Comparison of ENCODE assay signal across 21 cellular contexts in genomic region chr2:127662937-127663565, GRCh38. TPM values are rescaled to one million over a fixed set of nuclear protein-coding genes. Genes with fewer than 3 reads are reported as not detected.
A peak's percentile ranks its signal among the peaks of the same experiment; 100 is the strongest.
DNase-seq lines count a peak whose midpoint lies in the region; ATAC-seq and TF ChIP-seq lines count a peak whose summit lies in the region.
"Had no signal": no experiment of that assay in that cellular context is flagged by ENCODE, and none has a peak within 500 bp of the region (broad histone marks: within the 10 kb centered on the region; RNA-seq: fewer than 3 reads in every experiment).

No MANE protein-coding gene starts in this region.

- H3K4me3 ChIP-seq in ascending aorta (peak overlapping the region; percentile 3 to 60), heart left ventricle (peak overlapping the region in 9 of 12 donors; percentile 8 to 52 (median 43)), tibial artery (peak overlapping the region; percentile 44 to 52), body of pancreas (no peak overlapping the region)
- H3K4me3 ChIP-seq: MG63 had no signal

- H3K4me1 ChIP-seq in ascending aorta (peaks cover 43 to 77% of the 10 kb centered on the region in 2 donors), heart left ventricle (peaks cover 13 to 98% (median 83%) of the 10 kb centered on the region in 12 donors), tibial artery (peaks cover 0 to 98% (median 80%) of the 10 kb centered on the region in 4 donors), body of pancreas (peaks cover 4% of the 10 kb centered on the region)

- no peak overlapping the region for H3K27ac Mint-ChIP-seq in nephron progenitor cell
- H3K27ac Mint-ChIP-seq: activated B cell treated with CpG ODN at 0.5 μM for 24 hours, brain, T-cell had no signal

- peak overlapping the region; percentile 58 to 73 for H3K27ac ChIP-seq in ascending aorta
- peak overlapping the region; percentile 82 to 98 (median 88) for H3K27ac ChIP-seq in heart left ventricle
- H3K27ac ChIP-seq in tibial artery = peak overlapping the region; percentile 81 to 95
- peak overlapping the region in 2 of 4 donors; percentile 24 to 28 for H3K27ac ChIP-seq in body of pancreas

- TF ChIP-seq POLR2A in heart left ventricle (IDR thresholded peaks at IDR 0.05) = no peak
- no peak for TF ChIP-seq POLR2A in body of pancreas (IDR thresholded peaks at IDR 0.05)

- peaks cover 32% of the 10 kb centered on the region for H3K4me1 Mint-ChIP-seq in nephron progenitor cell
- H3K4me1 Mint-ChIP-seq: brain had no signal

- H3K9me3 Mint-ChIP-seq in nephron progenitor cell = peaks cover 6% of the 10 kb centered on the region
- H3K9me3 Mint-ChIP-seq: activated B cell treated with CpG ODN at 0.5 μM for 24 hours, T-cell had no signal

- DNase-seq in ascending aorta (ENCODE audit: low spot score in 2 of 2) (peak in 1 of 2 donors; percentile 62), heart left ventricle (peak in 4 of 5 donors; percentile 18 to 58 (median 29)), nephron progenitor cell (peak; percentile 2), tibial artery (peak; percentile 19 to 64), NCI-H1105 (lab: John Stamatoyannopoulos, UW) (no peak), NOMO-1 treated with dmso at 0.1 percent for 144 hours (lab: John Stamatoyannopoulos, UW; ENCODE audit: unreplicated experiment) (no peak), body of pancreas (no peak), HuH-7 (ENCODE audit: low spot score) (no peak)
- DNase-seq: activated B cell treated with CpG ODN at 0.5 μM for 24 hours; activated naive CD4-positive, alpha-beta T cell treated with Interleukin-2 at 50 U/mL for 16 hours; AML-193; MG63; NCI-H2029; NCI-H526 treated with DMSO at 0.1 percent for 48 hours; stimulated activated CD4-positive, alpha-beta T cell treated with anti-CD3 and anti-CD28 coated beads, Interleukin-4, amount 100 ng/mL, for 24 hours had no signal

- peaks cover 0 to 3% of the 10 kb centered on the region in 2 donors for H3K36me3 ChIP-seq in ascending aorta
- H3K36me3 ChIP-seq in heart left ventricle = peaks cover 0 to 12% (median 4%) of the 10 kb centered on the region in 9 donors
- H3K36me3 ChIP-seq in tibial artery = peaks cover 0 to 8% (median 0%) of the 10 kb centered on the region in 3 donors
- H3K36me3 ChIP-seq in body of pancreas (replicated peaks in 1 of 2; ENCODE audit: insufficient read depth in 1 of 2, low read depth in 2 of 2) = no peaks in the 10 kb centered on the region
- H3K36me3 ChIP-seq: MG63 had no signal

- peaks cover 64% of the 10 kb centered on the region for H3K27me3 Mint-ChIP-seq in nephron progenitor cell (ENCODE audit: low read depth, poor library complexity)

- 40 to 46% (median 43%) methylated on average over 7 to 9 of the region's 9 CpGs for WGBS in heart left ventricle, 4 donors
- WGBS in body of pancreas, 2 donors = 88 to 89% methylated on average over 9 of the region's 9 CpGs

- no peaks in the 10 kb centered on the region for H3K27me3 ChIP-seq in ascending aorta
- H3K27me3 ChIP-seq in heart left ventricle = peaks cover 0 to 30% (median 0%) of the 10 kb centered on the region in 9 donors
- no peaks in the 10 kb centered on the region for H3K27me3 ChIP-seq in tibial artery
- peaks cover 0 to 12% of the 10 kb centered on the region in 2 donors for H3K27me3 ChIP-seq in body of pancreas
- H3K27me3 ChIP-seq: MG63 had no signal

- no peaks in the 10 kb centered on the region for H3K36me3 Mint-ChIP-seq in nephron progenitor cell (ENCODE audit: low read depth)
- H3K36me3 Mint-ChIP-seq: brain, T-cell had no signal

- TF ChIP-seq CTCF in ascending aorta (IDR thresholded peaks at IDR 0.05) = no peak
- no peak for TF ChIP-seq CTCF in heart left ventricle (IDR thresholded peaks at IDR 0.05)
- no peak for TF ChIP-seq CTCF in nephron progenitor cell (IDR thresholded peaks at IDR 0.05)
- TF ChIP-seq CTCF in tibial artery (IDR thresholded peaks at IDR 0.05) = no peak
- no peak for TF ChIP-seq CTCF in body of pancreas (IDR thresholded peaks at IDR 0.05)

- no peaks in the 10 kb centered on the region for H3K9me3 ChIP-seq in ascending aorta
- H3K9me3 ChIP-seq in heart left ventricle = peaks cover 0 to 7% (median 0%) of the 10 kb centered on the region in 12 donors
- no peaks in the 10 kb centered on the region for H3K9me3 ChIP-seq in tibial artery
- no peaks in the 10 kb centered on the region for H3K9me3 ChIP-seq in body of pancreas

- intact Hi-C loops in ascending aorta (cut with DNase I) = no loop called here
- intact Hi-C loops in heart left ventricle (cut with DNase I) = no loop called here
- intact Hi-C loops in tibial artery (cut with DNase I; ENCODE audit: low total_unique reads) = no loop called here
- intact Hi-C loops in body of pancreas (cut with DNase I) = no loop called here

- ATAC-seq in heart left ventricle = peak in 1 of 4 donors; percentile 27
- no peak for ATAC-seq in body of pancreas
- ATAC-seq: Panc1, T-cell had no signal

- H3K4me3 Mint-ChIP-seq in nephron progenitor cell = no peak overlapping the region
- H3K4me3 Mint-ChIP-seq: activated B cell treated with CpG ODN at 0.5 μM for 24 hours, brain, T-cell had no signal

RNA-seq across cellular contexts. Expression of gene LIMS2, which starts 12.3 kb away (rescaled TPM):
- total RNA-seq in ascending aorta = 169 TPM
- 100 to 1,000 TPM in 7 of 9 donors, 10 to 100 TPM in 2; 97.1 to 225 (median 158) TPM for total RNA-seq in heart left ventricle
- 100 to 1,000 TPM; 115 to 293 TPM for polyA plus RNA-seq in heart left ventricle
- 10 to 100 TPM in 1 of 2 donors, 1 to 10 TPM in 1; 9.6 to 21.4 TPM for total RNA-seq in body of pancreas
- polyA plus RNA-seq: neural cell had no signal

RNA-seq across cellular contexts. Expression of gene GPR17, which starts 17.1 kb away (rescaled TPM):
- not detected for total RNA-seq in ascending aorta
- under 1 TPM in 6 of 9 donors, not detected in 3; 0.10 to 0.36 (median 0.24) TPM for total RNA-seq in heart left ventricle
- polyA plus RNA-seq in heart left ventricle = 1 to 10 TPM in 1 of 2 donors, under 1 TPM in 1; 0.26 to 8.0 TPM
- total RNA-seq in body of pancreas = under 1 TPM in 1 of 2 donors, not detected in 1; 0.26 TPM
- total RNA-seq: activated B cell treated with CpG ODN at 0.5 μM for 24 hours, H4, lung microvascular endothelial cell, T-cell had no signal
- polyA plus RNA-seq: neural cell had no signal

RNA-seq across cellular contexts. Expression of gene SFT2D3, which starts 38.2 kb away (rescaled TPM):
- total RNA-seq in ascending aorta = 8.3 TPM
- total RNA-seq in heart left ventricle = 1 to 10 TPM; 2.4 to 5.2 (median 3.7) TPM
- polyA plus RNA-seq in heart left ventricle = 1 to 10 TPM; 2.8 to 3.4 TPM
- total RNA-seq in body of pancreas = 10 to 100 TPM; 11.2 to 11.9 TPM

Comparison
In these comparisons a context has a peak if more than half of its experiments do, and no peak if none do; other contexts are left out.
1. DNase-seq: peak in heart left ventricle (4 of 5), nephron progenitor cell (single experiment) and tibial artery (2 of 2); none in NCI-H1105 (single experiment), NOMO-1 treated with dmso at 0.1 percent for 144 hours (single experiment), body of pancreas (0 of 4) and HuH-7 (single experiment).
2. H3K4me3 ChIP-seq: peak in ascending aorta (2 of 2), heart left ventricle (9 of 12) and tibial artery (2 of 2); none in body of pancreas (0 of 2).